30 cellular contexts compared by ENCODE assay signal in the genomic region with DNA sequence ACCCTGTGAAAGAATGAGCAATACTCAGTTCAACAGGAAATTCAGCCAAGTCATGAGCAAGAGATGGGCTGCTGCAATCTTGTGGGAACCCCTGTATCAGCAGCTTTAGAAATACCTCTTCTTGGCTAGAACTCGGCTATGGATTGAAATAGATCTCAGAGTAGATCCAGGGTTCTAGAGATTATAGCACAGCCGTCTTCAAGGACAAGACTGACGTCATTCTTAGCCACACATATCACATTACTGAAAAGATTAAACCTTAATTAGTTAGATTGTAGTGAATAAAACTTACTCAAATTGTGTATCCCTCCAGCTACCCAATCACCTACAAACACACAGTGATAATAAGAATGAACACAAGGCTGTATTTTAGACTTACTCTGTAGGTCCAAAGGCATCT.
"Had no signal": no experiment of that assay in that cellular context is flagged by ENCODE, and none has a peak within 500 bp of the region (broad histone marks: within the 10 kb centered on the region; RNA-seq: fewer than 3 reads in every experiment).

No MANE protein-coding gene starts in this region.

- ATAC-seq: activated T-cell treated with anti-CD3 and anti-CD28 coated beads, Interleukin-2, amount 50 U/mL, for 72 hours; activated T-helper 17 cell treated with anti-CD3 and anti-CD28 coated beads, Interleukin-2, amount 50 U/mL, for 72 hours had no signal

- H3K9me3 Mint-ChIP-seq: activated CD4-positive, alpha-beta memory T cell treated with anti-CD3 and anti-CD28 coated beads, Interleukin-2, amount 10 ng/mL, durations not matched to agents 7 days and 5 days; activated naive CD8-positive, alpha-beta T cell treated with anti-CD3 and anti-CD28 coated beads for 36 hours; activated T-cell treated with anti-CD3 and anti-CD28 coated beads, Interleukin-2, amount 50 U/mL, for 72 hours; activated T-helper 17 cell treated with anti-CD3 and anti-CD28 coated beads, Interleukin-2, amount 50 U/mL, for 72 hours had no signal

- H3K27me3 ChIP-seq: ascending aorta had no signal

- H3K4me1 ChIP-seq: ascending aorta had no signal

- H3K27ac ChIP-seq: ascending aorta, WERI-Rb-1 had no signal

- H3K4me3 Mint-ChIP-seq: activated CD4-positive, alpha-beta memory T cell treated with anti-CD3 and anti-CD28 coated beads, Interleukin-2, amount 10 ng/mL, durations not matched to agents 7 days and 5 days; activated naive CD8-positive, alpha-beta T cell treated with anti-CD3 and anti-CD28 coated beads for 36 hours; activated T-cell treated with anti-CD3 and anti-CD28 coated beads, Interleukin-2, amount 50 U/mL, for 72 hours; activated T-helper 17 cell treated with anti-CD3 and anti-CD28 coated beads, Interleukin-2, amount 50 U/mL, for 72 hours had no signal

- H3K36me3 Mint-ChIP-seq: activated naive CD8-positive, alpha-beta T cell treated with anti-CD3 and anti-CD28 coated beads for 36 hours had no signal

- H3K4me1 Mint-ChIP-seq: activated CD4-positive, alpha-beta memory T cell treated with anti-CD3 and anti-CD28 coated beads, Interleukin-2, amount 10 ng/mL, durations not matched to agents 7 days and 5 days; activated naive CD8-positive, alpha-beta T cell treated with anti-CD3 and anti-CD28 coated beads for 36 hours; activated T-helper 17 cell treated with anti-CD3 and anti-CD28 coated beads, Interleukin-2, amount 50 U/mL, for 72 hours had no signal

- H3K9me3 ChIP-seq: ascending aorta had no signal

- H3K36me3 ChIP-seq: ascending aorta, WERI-Rb-1 had no signal

- DNase-seq: activated CD4-positive, alpha-beta memory T cell treated with anti-CD3 and anti-CD28 coated beads, Interleukin-2, amount 10 ng/mL, durations not matched to agents 7 days and 5 days; activated CD4-positive, alpha-beta T cell treated with anti-CD3 and anti-CD28 coated beads for 1 hour; activated CD4-positive, alpha-beta T cell treated with anti-CD3 and anti-CD28 coated beads for 48 hours; activated CD4-positive, CD25-positive, alpha-beta regulatory T cell; activated effector memory CD4-positive, alpha-beta T cell treated with anti-CD3 and anti-CD28 coated beads, Interleukin-2, amount 50 U/mL, for 16 hours; activated naive CD4-positive, alpha-beta T cell; activated naive CD4-positive, alpha-beta T cell treated with anti-CD3 and anti-CD28 coated beads, Interleukin-2, amount 50 U/mL, for 16 hours; activated naive CD8-positive, alpha-beta T cell treated with anti-CD3 and anti-CD28 coated beads for 36 hours; activated T-cell treated with anti-CD3 and anti-CD28 coated beads, Interleukin-2, amount 50 U/mL, for 1 hour; activated T-cell treated with anti-CD3 and anti-CD28 coated beads, Interleukin-2, amount 50 U/mL, for 72 hours; amygdala; NCI-H1092 treated with DMSO at 0.1 percent for 48 hours; NCI-H1417 treated with DMSO at 0.1 percent for 48 hours; NCI-H187 treated with DMSO at 0.1 percent for 48 hours; NCI-H2081; NCI-H2171 treated with DMSO at 0.1 percent for 48 hours; NCI-H2227 treated with DMSO at 0.1 percent for 48 hours; NCI-H446; NCI-H510A treated with DMSO at 0.1 percent for 48 hours; NCI-H526 treated with DMSO at 0.1 percent for 48 hours; NCI-H774; NK-92 treated with Interleukin-12 subunit alpha and Interleukin-12 subunit beta, amount 100 ng/mL, for 24 hours; Right ventricle myocardium superior; SW 1271; T-helper 1 cell; T-helper 2 cell; T-helper 9 cell; WERI-Rb-1 had no signal

- H3K27ac Mint-ChIP-seq: activated CD4-positive, alpha-beta memory T cell treated with anti-CD3 and anti-CD28 coated beads, Interleukin-2, amount 10 ng/mL, durations not matched to agents 7 days and 5 days; activated naive CD8-positive, alpha-beta T cell treated with anti-CD3 and anti-CD28 coated beads for 36 hours; activated T-cell treated with anti-CD3 and anti-CD28 coated beads, Interleukin-2, amount 50 U/mL, for 72 hours; activated T-helper 17 cell treated with anti-CD3 and anti-CD28 coated beads, Interleukin-2, amount 50 U/mL, for 72 hours had no signal

- H3K4me3 ChIP-seq: ascending aorta had no signal

- H3K27me3 Mint-ChIP-seq: activated CD4-positive, alpha-beta memory T cell treated with anti-CD3 and anti-CD28 coated beads, Interleukin-2, amount 10 ng/mL, durations not matched to agents 7 days and 5 days; activated naive CD8-positive, alpha-beta T cell treated with anti-CD3 and anti-CD28 coated beads for 36 hours had no signal
